In genomic region chr11:129950319-129951034, GRCh38 we compare ENCODE assay signal across 10 cellular contexts. TPM values are rescaled to one million over a fixed set of nuclear protein-coding genes. Genes with fewer than 3 reads are reported as not detected.
DNase-seq lines count a peak whose midpoint lies in the region; ATAC-seq and TF ChIP-seq lines count a peak whose summit lies in the region.
"Had no signal": no experiment of that assay in that cellular context is flagged by ENCODE, and none has a peak within 500 bp of the region (broad histone marks: within the 10 kb centered on the region; RNA-seq: fewer than 3 reads in every experiment).

No MANE protein-coding gene starts in this region.

- no peaks in the 10 kb centered on the region for H3K9me2 ChIP-seq in OCI-LY1 (ENCODE audit: low read depth, low read length)

- peaks cover 14% of the 10 kb centered on the region for H3K36me3 ChIP-seq in CD4-positive, CD25-positive, alpha-beta regulatory T cell (ENCODE audit: control insufficient read depth, insufficient read depth, low read length)
- H3K36me3 ChIP-seq in OCI-LY1 (ENCODE audit: insufficient read depth, low read length), result peaks cover 5% of the 10 kb centered on the region

- H3K4me3 Mint-ChIP-seq in CD4-positive, CD25-positive, alpha-beta regulatory T cell, result no peak overlapping the region
- no peak overlapping the region for H3K4me3 Mint-ChIP-seq in neural crest cell
- no peak overlapping the region for H3K4me3 Mint-ChIP-seq in activated T-cell treated with anti-CD3 and anti-CD28 coated beads, Interleukin-2, amount 50 U/mL, for 72 hours

- peak overlapping the region in 2 of 3 donors; percentile 28 to 81 for H3K27ac Mint-ChIP-seq in CD4-positive, CD25-positive, alpha-beta regulatory T cell
- peak overlapping the region; percentile 31 for H3K27ac Mint-ChIP-seq in neural crest cell (ENCODE audit: unreplicated experiment)
- no peak overlapping the region for H3K27ac Mint-ChIP-seq in activated T-cell treated with anti-CD3 and anti-CD28 coated beads, Interleukin-2, amount 50 U/mL, for 72 hours

- H3K36me3 Mint-ChIP-seq in CD4-positive, CD25-positive, alpha-beta regulatory T cell, result peaks cover 44% of the 10 kb centered on the region
- H3K36me3 Mint-ChIP-seq in neural crest cell (ENCODE audit: low read depth), result peaks cover under 1% of the 10 kb centered on the region
- H3K36me3 Mint-ChIP-seq in activated T-cell treated with anti-CD3 and anti-CD28 coated beads, Interleukin-2, amount 50 U/mL, for 72 hours (ENCODE audit: insufficient read depth in 2 of 2), result no peaks in the 10 kb centered on the region

- peaks cover 16% of the 10 kb centered on the region for H3K79me2 ChIP-seq in OCI-LY1 (ENCODE audit: insufficient read depth, low read length)

- no peak for ATAC-seq in CD4-positive, CD25-positive, alpha-beta regulatory T cell (ENCODE audit: low read depth in 2 of 2)
- ATAC-seq in HG02973 (IDR thresholded peaks at IDR 0.05; ENCODE audit: unreplicated experiment), result no peak
- ATAC-seq in activated T-cell treated with anti-CD3 and anti-CD28 coated beads, Interleukin-2, amount 50 U/mL, for 72 hours (replicated peaks in 1 of 2), result no peak

- H3K27me3 ChIP-seq in CD4-positive, CD25-positive, alpha-beta regulatory T cell (ENCODE audit: control insufficient read depth, insufficient read depth, low read length), result no peaks in the 10 kb centered on the region
- H3K27me3 ChIP-seq in OCI-LY1 (ENCODE audit: insufficient read depth, low read length), result no peaks in the 10 kb centered on the region
- H3K27me3 ChIP-seq: brain microvascular endothelial cell had no signal

- H2AFZ ChIP-seq in OCI-LY1 (ENCODE audit: low read length), result no peak overlapping the region

- no peaks in the 10 kb centered on the region; the same call in 1 of the 2 replicates for H3F3A ChIP-seq in OCI-LY1 (ENCODE audit: insufficient read depth, low read length)

- no peaks in the 10 kb centered on the region for H3K27me3 Mint-ChIP-seq in CD4-positive, CD25-positive, alpha-beta regulatory T cell
- H3K27me3 Mint-ChIP-seq in neural crest cell (ENCODE audit: low read depth), result no peaks in the 10 kb centered on the region
- no peaks in the 10 kb centered on the region for H3K27me3 Mint-ChIP-seq in activated T-cell treated with anti-CD3 and anti-CD28 coated beads, Interleukin-2, amount 50 U/mL, for 72 hours (ENCODE audit: low read depth)

- no peaks in the 10 kb centered on the region for H4K20me1 ChIP-seq in OCI-LY1 (ENCODE audit: insufficient read depth, low read length)

- H3K27ac ChIP-seq in CD4-positive, CD25-positive, alpha-beta regulatory T cell (ENCODE audit: insufficient read depth, low read length, poor library complexity, severe bottlenecking), result no peak overlapping the region
- H3K27ac ChIP-seq in OCI-LY1 (ENCODE audit: low read depth, low read length, poor library complexity, severe bottlenecking), result peak overlapping the region; percentile 100
- H3K27ac ChIP-seq: brain microvascular endothelial cell had no signal

- TF ChIP-seq CTCF in OCI-LY1 (IDR thresholded peaks at IDR 0.05; ENCODE audit: low read length), result no peak
- no peak for TF ChIP-seq CTCF in neural crest cell (conservative IDR thresholded peaks at IDR 0.05)

- peak overlapping the region; percentile 71 for H3K9ac ChIP-seq in OCI-LY1 (ENCODE audit: low read length)

- H3K9me3 ChIP-seq in CD4-positive, CD25-positive, alpha-beta regulatory T cell (ENCODE audit: control insufficient read depth in 2 of 2, low read length in 2 of 2), result no peaks in the 10 kb centered on the region
- H3K9me3 ChIP-seq in OCI-LY1 (ENCODE audit: low read length), result no peaks in the 10 kb centered on the region

- DNase-seq in CD4-positive, CD25-positive, alpha-beta regulatory T cell, result no peak
- peak; percentile 29 for DNase-seq in fibroblast of gingiva (ENCODE audit: low read depth)
- DNase-seq in neural crest cell (ENCODE audit: low read depth, low spot score), result no peak
- no peak for DNase-seq in DMS153 treated with DMSO at 0.1 percent for 48 hours (lab: John Stamatoyannopoulos, UW; ENCODE audit: unreplicated experiment)
- DNase-seq in activated effector memory CD4-positive, alpha-beta T cell treated with Interleukin-2 at 50 U/mL for 16 hours, result no peak
- no peak for DNase-seq in activated T-cell treated with anti-CD3 and anti-CD28 coated beads, Interleukin-2, amount 50 U/mL, for 72 hours
- DNase-seq: brain microvascular endothelial cell, EL had no signal

- no peaks in the 10 kb centered on the region for H3K4me1 ChIP-seq in CD4-positive, CD25-positive, alpha-beta regulatory T cell (ENCODE audit: control insufficient read depth, insufficient read depth, low read length, poor library complexity, severe bottlenecking)
- H3K4me1 ChIP-seq in OCI-LY1 (ENCODE audit: insufficient read depth, low read length, severe bottlenecking), result peaks cover 65% of the 10 kb centered on the region

- no peak overlapping the region for H3K4me3 ChIP-seq in CD4-positive, CD25-positive, alpha-beta regulatory T cell (ENCODE audit: low read depth, low read length)
- H3K4me3 ChIP-seq in OCI-LY1 (ENCODE audit: low read depth, low read length, poor library complexity, severe bottlenecking), result peak overlapping the region; percentile 41

- H3K4me1 Mint-ChIP-seq in CD4-positive, CD25-positive, alpha-beta regulatory T cell, result peaks cover 0 to 5% (median 0%) of the 10 kb centered on the region in 4 donors
- H3K4me1 Mint-ChIP-seq in neural crest cell, result peaks cover 22% of the 10 kb centered on the region
- H3K4me1 Mint-ChIP-seq in activated T-cell treated with anti-CD3 and anti-CD28 coated beads, Interleukin-2, amount 50 U/mL, for 72 hours (ENCODE audit: low read depth), result peaks cover 20% of the 10 kb centered on the region

- H3K4me2 ChIP-seq in OCI-LY1 (ENCODE audit: low read length), result peak overlapping the region; percentile 56

- peaks cover 0 to under 1% (median 0%) of the 10 kb centered on the region in 7 donors for H3K9me3 Mint-ChIP-seq in CD4-positive, CD25-positive, alpha-beta regulatory T cell
- H3K9me3 Mint-ChIP-seq in neural crest cell, result no peaks in the 10 kb centered on the region
- H3K9me3 Mint-ChIP-seq in activated T-cell treated with anti-CD3 and anti-CD28 coated beads, Interleukin-2, amount 50 U/mL, for 72 hours, result no peaks in the 10 kb centered on the region

RNA-seq across cellular contexts. Expression of gene PRDM10, which starts 52.2 kb away (rescaled TPM):
- total RNA-seq in CD4-positive, CD25-positive, alpha-beta regulatory T cell, result 15.8 TPM
- polyA plus RNA-seq in CD4-positive, CD25-positive, alpha-beta regulatory T cell, result 1 to 10 TPM; 2.6 to 3.0 (median 2.7) TPM
- 18.5 and 20.1 TPM in 2 replicates for total RNA-seq in neural crest cell
- 1 to 10 TPM; 5.4 to 5.5 TPM for total RNA-seq in activated T-cell treated with anti-CD3 and anti-CD28 coated beads, Interleukin-2, amount 50 U/mL, for 72 hours

RNA-seq across cellular contexts. Expression of gene NFRKB, which starts 55.1 kb away (rescaled TPM):
- 41.0 TPM for total RNA-seq in CD4-positive, CD25-positive, alpha-beta regulatory T cell
- 10 to 100 TPM; 12.8 to 21.0 (median 19.2) TPM for polyA plus RNA-seq in CD4-positive, CD25-positive, alpha-beta regulatory T cell
- total RNA-seq in neural crest cell, result 56.9 and 58.6 TPM in 2 replicates
- total RNA-seq in activated T-cell treated with anti-CD3 and anti-CD28 coated beads, Interleukin-2, amount 50 U/mL, for 72 hours, result 10 to 100 TPM; 29.6 to 34.8 TPM
